Comparison of ENCODE assay signal across 18 cellular contexts in the genomic region with DNA sequence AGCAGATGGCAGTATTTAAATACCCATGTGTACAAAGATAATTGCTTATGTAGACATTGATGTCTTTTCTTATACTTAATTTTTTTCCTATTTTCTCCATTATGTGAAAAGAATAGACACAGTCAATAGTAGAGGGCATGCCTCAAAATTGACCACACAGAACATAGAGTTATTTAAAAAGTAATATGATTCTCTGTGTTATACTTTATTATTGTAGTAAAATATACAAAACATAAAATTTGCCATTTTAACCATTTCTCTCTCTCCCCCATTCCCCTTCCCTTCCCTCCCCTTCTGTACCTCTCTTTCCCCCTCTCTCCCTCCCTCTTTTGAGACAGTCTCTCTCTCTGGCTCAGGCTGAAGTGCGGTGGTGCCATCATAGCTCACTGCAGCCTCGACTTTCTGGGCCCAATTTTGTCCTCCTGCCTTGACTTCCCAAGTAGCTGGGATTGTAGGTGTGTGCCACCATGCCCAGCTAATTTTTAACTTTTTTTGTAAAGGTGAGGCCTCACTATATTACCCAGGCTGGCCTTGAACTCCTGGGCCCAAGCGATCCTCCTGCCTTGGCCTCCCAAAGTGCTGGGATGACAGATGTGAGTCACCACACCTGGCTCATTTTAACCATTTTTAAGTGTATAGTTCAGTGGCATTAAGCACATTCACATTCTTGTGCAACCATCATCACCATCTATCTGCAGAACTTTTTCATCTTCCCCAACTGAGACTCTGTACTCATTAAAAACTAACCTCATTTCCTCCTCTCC. TPM values are rescaled to one million over a fixed set of nuclear protein-coding genes. Genes with fewer than 3 reads are reported as not detected.
DNase-seq lines count a peak whose midpoint lies in the region; ATAC-seq and TF ChIP-seq lines count a peak whose summit lies in the region.
"Had no signal": no experiment of that assay in that cellular context is flagged by ENCODE, and none has a peak within 500 bp of the region (broad histone marks: within the 10 kb centered on the region; RNA-seq: fewer than 3 reads in every experiment).

No MANE protein-coding gene starts in this region.

- H3K9me3 ChIP-seq in H9 (ENCODE audit: control insufficient read depth, low read depth, low read length) (no peaks in the 10 kb centered on the region), trophoblast cell (ENCODE audit: insufficient read depth, low read depth, low read length) (no peaks in the 10 kb centered on the region), SK-N-SH (no peaks in the 10 kb centered on the region)
- H3K9me3 ChIP-seq: HAP-1 had no signal

- H4K91ac ChIP-seq in H9 (ENCODE audit: insufficient read length, low read depth, low read length) (no peak overlapping the region), trophoblast cell (ENCODE audit: low read depth, low read length) (no peak overlapping the region)

- WGBS in H9 (ENCODE audit: extremely low coverage, insufficient read length, low lambda C conversion rate) = no CpG with 5 or more reads among the region's 3 CpGs
- no CpG with 5 or more reads among the region's 3 CpGs for WGBS in trophoblast cell (ENCODE audit: extremely low coverage, insufficient coverage, insufficient read length)
- 93% methylated on average over 3 of the region's 3 CpGs for WGBS in SK-N-SH (ENCODE audit: low lambda C conversion rate)

- H3K9me3 Mint-ChIP-seq in H9 (no peaks in the 10 kb centered on the region; a peak in 1 of 5 replicates), T-cell (peaks cover 0 to 5% (median 0%) of the 10 kb centered on the region in 3 donors)
- H3K9me3 Mint-ChIP-seq: GM23338 had no signal

- no peaks in the 10 kb centered on the region for H3K27me3 Mint-ChIP-seq in H9 (ENCODE audit: low read depth)
- H3K27me3 Mint-ChIP-seq in T-cell = no peaks in the 10 kb centered on the region
- H3K27me3 Mint-ChIP-seq: CD4-positive, alpha-beta memory T cell had no signal

- H3K4me3 ChIP-seq in trophoblast cell (ENCODE audit: low read depth, low read length) (no peak overlapping the region), SK-N-SH (ENCODE audit: low read depth in 2 of 2, low read length in 1 of 2) (no peak overlapping the region)
- H3K4me3 ChIP-seq: GM12878, GM23338, HAP-1 had no signal

- H2BK15ac ChIP-seq in H9 (ENCODE audit: low read depth, low read length) = no peak overlapping the region

- H3K56ac ChIP-seq in H9 (ENCODE audit: insufficient read length, low read depth, low read length) = no peak overlapping the region

- H3K9ac ChIP-seq in H9 (ENCODE audit: extremely low read depth, insufficient read length, low read length) (no peak overlapping the region), trophoblast cell (ENCODE audit: low read length) (no peak overlapping the region), SK-N-SH (no peak overlapping the region)

- H2BK5ac ChIP-seq in H9 (ENCODE audit: insufficient read length, low read length) = no peak overlapping the region
- no peak overlapping the region for H2BK5ac ChIP-seq in trophoblast cell (ENCODE audit: low read depth, low read length, poor library complexity)

- H3K18ac ChIP-seq in H9 (ENCODE audit: insufficient read length, low read depth, low read length) = no peak overlapping the region
- peak overlapping the region; percentile 46 for H3K18ac ChIP-seq in trophoblast cell (ENCODE audit: low read length)

- peaks cover 36 to 38% of the 10 kb centered on the region in 2 experiments for H3K4me1 Mint-ChIP-seq in H9
- peaks cover 40 to 56% (median 56%) of the 10 kb centered on the region in 3 donors for H3K4me1 Mint-ChIP-seq in T-cell

- no peak for TF ChIP-seq CTCF in H9 (conservative IDR thresholded peaks at IDR 0.05)
- TF ChIP-seq CTCF in SK-N-SH (IDR thresholded peaks at IDR 0.05) = no peak

- no peak for ATAC-seq in GM18519 (IDR thresholded peaks at IDR 0.05; ENCODE audit: low FRiP score, unreplicated experiment)
- ATAC-seq in T-cell (replicated peaks in 1 of 4) = no peak
- ATAC-seq: GM12878, GM23338 had no signal

- H3K23ac ChIP-seq in H9 (ENCODE audit: insufficient read length, low read depth, low read length) = no peak overlapping the region
- H3K23ac ChIP-seq in trophoblast cell (ENCODE audit: low read length) = no peak overlapping the region

- DNase-seq in NCI-H146 (lab: John Stamatoyannopoulos, UW) (peak; percentile 14), NCI-H146 treated with DMSO at 0.1 percent for 48 hours (lab: John Stamatoyannopoulos, UW; ENCODE audit: unreplicated experiment) (no peak), H9 (no peak), NCI-H69 (lab: John Stamatoyannopoulos, UW) (peak; percentile 82), trophoblast cell (peak in 1 of 2 donors; percentile 6), SK-N-SH (no peak), T-cell (no peak)
- DNase-seq: ACHN; AML-193; CD4-positive, alpha-beta memory T cell; DMS153; DND-41; GDM1 had no signal

- TF ChIP-seq RAD21 in SK-N-SH (IDR thresholded peaks at IDR 0.05; ENCODE audit: low read length) = no peak

- H4K12ac ChIP-seq in trophoblast cell (ENCODE audit: low read depth, low read length) = no peak overlapping the region

- H4K20me1 ChIP-seq in H9 (ENCODE audit: control insufficient read depth, insufficient read depth, insufficient read length) = no peaks in the 10 kb centered on the region
- peaks cover 100% of the 10 kb centered on the region for H4K20me1 ChIP-seq in SK-N-SH (ENCODE audit: insufficient read depth)

- H3K36me3 ChIP-seq in trophoblast cell (ENCODE audit: control insufficient read depth in 1 of 2, insufficient read depth in 2 of 2, low read length in 2 of 2) (no peaks in the 10 kb centered on the region), SK-N-SH (replicated peaks in 1 of 2; ENCODE audit: control insufficient read depth in 1 of 2, insufficient read depth in 2 of 2, low read length in 1 of 2) (peaks cover 3 to 48% of the 10 kb centered on the region in 2 experiments)
- H3K36me3 ChIP-seq: HAP-1 had no signal

- no peaks in the 10 kb centered on the region for H3K23me2 ChIP-seq in H9 (ENCODE audit: insufficient read length, low read depth, low read length, poor library complexity, severe bottlenecking)

- peaks cover 10% of the 10 kb centered on the region for H3K79me1 ChIP-seq in H9 (ENCODE audit: insufficient read depth, low read depth, low read length, poor library complexity, severe bottlenecking)
- H3K79me1 ChIP-seq in trophoblast cell (ENCODE audit: low read length) = no peaks in the 10 kb centered on the region

- H3K79me2 ChIP-seq in H9 (ENCODE audit: insufficient read depth, low read length) = peaks cover 6% of the 10 kb centered on the region; the same call in 1 of the 2 replicates
- H3K79me2 ChIP-seq in trophoblast cell (ENCODE audit: control insufficient read depth, insufficient read depth, low read length, poor library complexity) = peaks cover 2% of the 10 kb centered on the region
- peaks cover 100% of the 10 kb centered on the region for H3K79me2 ChIP-seq in SK-N-SH (ENCODE audit: insufficient read depth)

- H3K14ac ChIP-seq in H9 (ENCODE audit: insufficient read depth, low read length) (no peak overlapping the region), trophoblast cell (ENCODE audit: low read length) (no peak overlapping the region)

- H3K27me3 ChIP-seq in H9 (ENCODE audit: insufficient read depth, low read length) (no peaks in the 10 kb centered on the region), trophoblast cell (ENCODE audit: insufficient read depth, low read length) (no peaks in the 10 kb centered on the region), SK-N-SH (ENCODE audit: insufficient read depth) (no peaks in the 10 kb centered on the region)

- H2BK12ac ChIP-seq in H9 (ENCODE audit: insufficient read length, low read depth, low read length) (no peak overlapping the region), trophoblast cell (ENCODE audit: low read length) (no peak overlapping the region)

- H3K36me3 Mint-ChIP-seq in H9 (ENCODE audit: insufficient read depth in 1 of 3, low read depth in 3 of 3) (peaks cover 0 to 6% (median 0%) of the 10 kb centered on the region in 3 experiments; a peak in 2 of 7 replicates), T-cell (peaks cover 21% of the 10 kb centered on the region)

- H4K8ac ChIP-seq in H9 (replicated peaks; ENCODE audit: insufficient read length, low read depth, low read length) (no peak overlapping the region), trophoblast cell (ENCODE audit: low read depth, low read length) (no peak overlapping the region)

- CTCF ChIA-PET in SK-N-SH (lab: Yijun Ruan, JAX) = interaction anchor here (0.6 to 1.4 kb wide), 3 partner anchors 31 to 152 kb away, joined by 3 to 4 read pairs (median 3); no protein-coding TSS in a partner anchor
- CTCF ChIA-PET in T-cell (lab: Charles Lee) = no interaction called here

- H2BK120ac ChIP-seq in H9 (ENCODE audit: low read depth, low read length, poor library complexity, severe bottlenecking) (no peak overlapping the region), trophoblast cell (ENCODE audit: insufficient read depth, low read length, poor library complexity) (no peak overlapping the region)

- no peak overlapping the region for H3K4me3 Mint-ChIP-seq in H9
- no peak overlapping the region for H3K4me3 Mint-ChIP-seq in T-cell
- H3K4me3 Mint-ChIP-seq: CD4-positive, alpha-beta memory T cell; GM23338 had no signal

- H3K4me1 ChIP-seq in H9 (ENCODE audit: insufficient read depth, low read length) (peaks cover 6% of the 10 kb centered on the region), trophoblast cell (ENCODE audit: control insufficient read depth in 1 of 2, insufficient read depth in 2 of 2, low read length in 2 of 2) (no peaks in the 10 kb centered on the region), SK-N-SH (ENCODE audit: control insufficient read depth in 1 of 2, insufficient read depth in 2 of 2, low read depth in 1 of 2, low read length in 1 of 2) (peaks cover 5 to 18% of the 10 kb centered on the region in 2 experiments; a peak in 2 of 4 replicates)

- H3K9me2 ChIP-seq in SK-N-SH = no peaks in the 10 kb centered on the region

- H3K4ac ChIP-seq in H9 (ENCODE audit: low read depth, low read length) (no peak overlapping the region), trophoblast cell (ENCODE audit: low read depth, low read length) (peak overlapping the region; percentile 27)

- peaks cover 53% of the 10 kb centered on the region for H3F3A ChIP-seq in SK-N-SH (replicated peaks; ENCODE audit: insufficient read depth)

- H3T11ph ChIP-seq in H9 (ENCODE audit: low read length) = no peak overlapping the region

- H3K4me2 ChIP-seq in H9 (ENCODE audit: insufficient read depth, insufficient read length, low read length) = no peak overlapping the region
- H3K4me2 ChIP-seq in trophoblast cell (ENCODE audit: low read length) = no peak overlapping the region
- H3K4me2 ChIP-seq in SK-N-SH = no peak overlapping the region
- H3K4me2 ChIP-seq: GM23338 had no signal

- POLR2A ChIA-PET in SK-N-SH (lab: Yijun Ruan, JAX) = no interaction called here
- POLR2A ChIA-PET in T-cell (lab: Charles Lee) = no interaction called here

- TF ChIP-seq EP300 in SK-N-SH (IDR thresholded peaks at IDR 0.05; ENCODE audit: borderline replicate concordance in 1 of 2, low read depth in 1 of 2, low read length in 1 of 2) = no peak

- H3K27ac Mint-ChIP-seq in H9 (no peak overlapping the region), T-cell (no peak overlapping the region)

- H3K27ac ChIP-seq in H9 (ENCODE audit: insufficient read length, low read depth, low read length) (no peak overlapping the region), trophoblast cell (ENCODE audit: low read depth, low read length) (no peak overlapping the region), SK-N-SH (ENCODE audit: low read depth in 2 of 2, low read length in 1 of 2) (peak overlapping the region in 1 of 2 experiments; percentile 9; a peak in 1 of 4 replicates)
- H3K27ac ChIP-seq: 22Rv1 had no signal

- no peak overlapping the region for H2AFZ ChIP-seq in H9 (ENCODE audit: low read length)
- H2AFZ ChIP-seq in trophoblast cell (ENCODE audit: insufficient read depth, low read length, poor library complexity) = no peak overlapping the region
- no peak overlapping the region for H2AFZ ChIP-seq in SK-N-SH (ENCODE audit: low read depth)
- H2AFZ ChIP-seq: GM23338 had no signal

- H2AK5ac ChIP-seq in H9 (ENCODE audit: insufficient read length, low read length) (no peak overlapping the region), trophoblast cell (ENCODE audit: low read length) (no peak overlapping the region)

- peak overlapping the region; percentile 6 for H2BK20ac ChIP-seq in H9 (ENCODE audit: low read depth, low read length, poor library complexity, severe bottlenecking)

- H4K5ac ChIP-seq in H9 (ENCODE audit: insufficient read length, low read depth, low read length) = no peak overlapping the region

RNA-seq across cellular contexts. Expression of a gene that starts 36.8 kb away (rescaled TPM):
- 14.0 and 15.1 TPM in 2 replicates for total RNA-seq in H9 (2021)
- polyA plus RNA-seq in trophoblast cell (2013) = 8.6 and 9.0 TPM in 2 replicates
- 23.1 and 29.0 TPM in 2 replicates for polyA plus RNA-seq in SK-N-SH (2012; rRNA removed)
- 33.1 and 33.3 TPM in 2 replicates for polyA plus RNA-seq in SK-N-SH (2012; cell fraction: cytosol; rRNA removed)
- 17.6 and 28.6 TPM in 2 replicates for polyA plus RNA-seq in SK-N-SH (2012; cell fraction: nucleus; rRNA removed)
- 10 to 100 TPM; 10.4 to 12.6 (median 11.6) TPM for total RNA-seq in T-cell

Comparison
In these comparisons a context has a peak if more than half of its experiments do, and no peak if none do; other contexts are left out.
1. DNase-seq: peak in NCI-H146 (single experiment) and NCI-H69 (single experiment); none in NCI-H146 treated with DMSO at 0.1 percent for 48 hours (single experiment), H9 (single experiment), SK-N-SH (single experiment) and T-cell (0 of 34).